8 cellular contexts compared by ENCODE assay signal in genomic region chr18:39453882-39454281, GRCh38.
DNase-seq lines count a peak whose midpoint lies in the region; ATAC-seq and TF ChIP-seq lines count a peak whose summit lies in the region.

No MANE protein-coding gene starts in this region.

- H3K4me3 ChIP-seq in PC-3 (ENCODE audit: low read length), result no peak overlapping the region
- peak overlapping the region; percentile 10 for H3K4me3 ChIP-seq in ovary

- intact Hi-C loops in PC-3 (cut with micrococcal nuclease) (no loop called here), ovary (cut with DNase I) (no loop called here)

- no peak overlapping the region for H3K4me2 ChIP-seq in PC-3 (ENCODE audit: low read length)

- no peaks in the 10 kb centered on the region for H4K20me1 ChIP-seq in PC-3 (ENCODE audit: low read length)

- no peak overlapping the region for H3K9ac ChIP-seq in PC-3 (ENCODE audit: low read length)

- H3K79me2 ChIP-seq in PC-3 (ENCODE audit: low read length), result no peaks in the 10 kb centered on the region

- TF ChIP-seq CTCF in PC-3 (conservative IDR thresholded peaks at IDR 0.05; ENCODE audit: low read depth, low read length), result no peak
- TF ChIP-seq CTCF in ovary (IDR thresholded peaks at IDR 0.05), result no peak

- H3K27ac ChIP-seq in PC-3 (ENCODE audit: low read length), result no peak overlapping the region
- no peak overlapping the region for H3K27ac ChIP-seq in ovary

- H2AFZ ChIP-seq in PC-3 (ENCODE audit: low read length), result no peak overlapping the region

- TF ChIP-seq EP300 in ovary (IDR thresholded peaks at IDR 0.05), result no peak

- CTCF ChIA-PET in PC-3 (lab: Charles Lee), result no interaction called here

- no peaks in the 10 kb centered on the region for H3K9me3 ChIP-seq in PC-3 (ENCODE audit: low read length)
- no peaks in the 10 kb centered on the region for H3K9me3 ChIP-seq in ovary

- no TSS peak for BruUV-seq in PC-3 (replicated peaks; lab: Mats Ljungman, UMichigan)

- DNase-seq in DMS53 (lab: John Stamatoyannopoulos, UW), result peak; percentile 47
- no peak for DNase-seq in PC-3
- peak; percentile 47 for DNase-seq in fibroblast of the conjunctiva (ENCODE audit: low read depth)
- no peak for DNase-seq in ovary
- no peak for DNase-seq in NCI-H82 (lab: John Stamatoyannopoulos, UW)
- no peak for DNase-seq in stimulated activated CD4-positive, alpha-beta T cell treated with anti-CD3 and anti-CD28 coated beads, Interleukin-4, amount 100 ng/mL, for 1 hour

- H3K27me3 ChIP-seq in PC-3 (ENCODE audit: low read length) (no peaks in the 10 kb centered on the region), ovary (no peaks in the 10 kb centered on the region)

- POLR2A ChIA-PET in PC-3 (lab: Charles Lee; ENCODE audit: unreplicated experiment), result no interaction called here

- no peak for TF ChIP-seq POLR2A in ovary (IDR thresholded peaks at IDR 0.05)

- ATAC-seq in PC-3 (0 out of 2 replicates have a peak, but pooled peaks have one; percentile 23), HG03045 (IDR thresholded peaks at IDR 0.05; ENCODE audit: unreplicated experiment) (no peak)
- ATAC-seq in activated CD4-positive, CD25-positive, alpha-beta regulatory T cell treated with anti-CD3 and anti-CD28 coated beads, Interleukin-2, amount 50 U/mL, for 24 hours, result no peak

- no peaks in the 10 kb centered on the region for H3K36me3 ChIP-seq in PC-3 (ENCODE audit: low read depth, low read length)
- no peaks in the 10 kb centered on the region for H3K36me3 ChIP-seq in ovary

- H3F3A ChIP-seq in PC-3 (ENCODE audit: low read length, unreplicated experiment), result no peaks in the 10 kb centered on the region

- peaks cover 10% of the 10 kb centered on the region; the same call in 1 of the 2 replicates for H3K4me1 ChIP-seq in PC-3 (ENCODE audit: insufficient read depth, low read length)
- peaks cover 2% of the 10 kb centered on the region for H3K4me1 ChIP-seq in ovary (ENCODE audit: insufficient read depth)

- 0 to 2% (median 1%) methylated on average over 2 of the region's 2 CpGs for WGBS in ovary, 3 donors

- no peaks in the 10 kb centered on the region for H3K9me2 ChIP-seq in PC-3 (replicated peaks; ENCODE audit: low read length)

Comparison
In these comparisons a context has a peak if more than half of its experiments do, and no peak if none do; other contexts are left out.
1. DNase-seq: peak in DMS53 (single experiment) and fibroblast of the conjunctiva (single experiment); none in PC-3 (single experiment), ovary (0 of 5), NCI-H82 (single experiment) and stimulated activated CD4-positive, alpha-beta T cell treated with anti-CD3 and anti-CD28 coated beads, Interleukin-4, amount 100 ng/mL, for 1 hour (single experiment).